Comparison of ENCODE assay signal across 1 cellular context in the genomic region with DNA sequence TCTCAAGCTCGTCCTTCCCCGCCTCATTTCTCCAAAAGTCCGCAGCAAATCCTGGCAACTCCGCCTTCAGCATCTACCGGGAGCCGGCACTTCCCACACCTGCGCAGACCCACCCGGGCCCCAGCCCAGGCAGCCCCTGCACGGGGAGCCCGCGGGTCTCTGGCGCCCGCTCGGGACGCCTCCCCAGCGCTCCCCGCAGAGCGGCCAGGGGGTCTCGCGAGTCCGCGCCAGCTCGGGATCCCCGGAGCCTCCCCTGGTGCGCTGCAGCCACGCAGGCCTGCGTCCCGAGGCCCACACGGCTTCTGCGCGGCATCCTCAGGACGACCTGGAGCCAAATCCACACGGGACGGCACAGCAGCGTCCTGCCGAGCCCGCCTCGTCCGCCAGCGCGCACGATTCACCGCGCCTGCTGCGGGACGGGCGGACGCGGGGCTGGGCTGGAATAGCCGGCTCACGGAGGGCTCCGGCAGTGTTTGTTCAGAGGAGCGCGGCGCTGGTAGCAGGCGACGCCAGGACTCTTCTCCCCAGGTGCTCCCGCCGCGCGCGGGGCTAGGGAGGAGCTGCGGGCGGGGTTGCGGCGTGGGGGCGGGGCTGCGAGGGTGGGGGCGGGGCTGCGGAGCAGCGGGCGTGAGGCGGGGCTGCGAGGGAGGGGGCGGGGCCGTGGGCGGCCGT.
TF ChIP-seq lines count a peak whose summit lies in the region.

No MANE protein-coding gene starts in this region.

TF ChIP-seq in K562, 482 proteins besides CTCF, POLR2A, EP300 and RAD21 (continued from another document):
- TF ChIP-seq, protein P1, sequence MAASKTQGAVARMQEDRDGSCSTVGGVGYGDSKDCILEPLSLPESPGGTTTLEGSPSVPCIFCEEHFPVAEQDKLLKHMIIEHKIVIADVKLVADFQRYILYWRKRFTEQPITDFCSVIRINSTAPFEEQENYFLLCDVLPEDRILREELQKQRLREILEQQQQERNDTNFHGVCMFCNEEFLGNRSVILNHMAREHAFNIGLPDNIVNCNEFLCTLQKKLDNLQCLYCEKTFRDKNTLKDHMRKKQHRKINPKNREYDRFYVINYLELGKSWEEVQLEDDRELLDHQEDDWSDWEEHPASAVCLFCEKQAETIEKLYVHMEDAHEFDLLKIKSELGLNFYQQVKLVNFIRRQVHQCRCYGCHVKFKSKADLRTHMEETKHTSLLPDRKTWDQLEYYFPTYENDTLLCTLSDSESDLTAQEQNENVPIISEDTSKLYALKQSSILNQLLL (CRISPR knock-in tag; IDR thresholded peaks at IDR 0.05; ENCODE audit: borderline replicate concordance) = no peak
- TF ChIP-seq RBM14 (IDR thresholded peaks at IDR 0.05; ENCODE audit: borderline replicate concordance, insufficient read depth, low read depth, low read length) (no peak), GABPA (tag; conservative IDR thresholded peaks at IDR 0.05; ENCODE audit: low read depth) (no peak), STAG1 (CRISPR knock-in tag; IDR thresholded peaks at IDR 0.05; ENCODE audit: borderline replicate concordance) (no peak), SP2 (IDR thresholded peaks at IDR 0.05; ENCODE audit: extremely low read depth, low read depth, low read length, poor library complexity, severe bottlenecking) (no peak), ZNF589 (CRISPR knock-in tag; IDR thresholded peaks at IDR 0.05; ENCODE audit: low read depth) (no peak), PCBP2 (IDR thresholded peaks at IDR 0.05; ENCODE audit: low read depth, low read length, poor library complexity, severe bottlenecking) (no peak), KHSRP (IDR thresholded peaks at IDR 0.05) (no peak), CHCHD3 (CRISPR knock-in tag; IDR thresholded peaks at IDR 0.05) (no peak), TSC22D4 (tag; IDR thresholded peaks at IDR 0.05) (no peak), MAFF (IDR thresholded peaks at IDR 0.05; ENCODE audit: low read length) (no peak), ZNF253 (CRISPR knock-in tag; conservative IDR thresholded peaks at IDR 0.05) (no peak), ATF1 (CRISPR knock-in tag; IDR thresholded peaks at IDR 0.05) (no peak), ATF1 (tag; IDR thresholded peaks at IDR 0.05) (0 out of 2 replicates have a peak, but pooled peaks have one; percentile 10), ZNF197 (CRISPR knock-in tag; IDR thresholded peaks at IDR 0.05; ENCODE audit: low read depth) (no peak), NCOA2 (IDR thresholded peaks at IDR 0.05; ENCODE audit: partially characterized antibody in 2 of 2) (no peak)
- TF ChIP-seq, protein P2, sequence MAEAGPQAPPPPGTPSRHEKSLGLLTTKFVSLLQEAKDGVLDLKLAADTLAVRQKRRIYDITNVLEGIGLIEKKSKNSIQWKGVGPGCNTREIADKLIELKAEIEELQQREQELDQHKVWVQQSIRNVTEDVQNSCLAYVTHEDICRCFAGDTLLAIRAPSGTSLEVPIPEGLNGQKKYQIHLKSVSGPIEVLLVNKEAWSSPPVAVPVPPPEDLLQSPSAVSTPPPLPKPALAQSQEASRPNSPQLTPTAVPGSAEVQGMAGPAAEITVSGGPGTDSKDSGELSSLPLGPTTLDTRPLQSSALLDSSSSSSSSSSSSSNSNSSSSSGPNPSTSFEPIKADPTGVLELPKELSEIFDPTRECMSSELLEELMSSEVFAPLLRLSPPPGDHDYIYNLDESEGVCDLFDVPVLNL (CRISPR knock-in tag; IDR thresholded peaks at IDR 0.05; ENCODE audit: low read depth) = no peak
- TF ChIP-seq, protein P3, sequence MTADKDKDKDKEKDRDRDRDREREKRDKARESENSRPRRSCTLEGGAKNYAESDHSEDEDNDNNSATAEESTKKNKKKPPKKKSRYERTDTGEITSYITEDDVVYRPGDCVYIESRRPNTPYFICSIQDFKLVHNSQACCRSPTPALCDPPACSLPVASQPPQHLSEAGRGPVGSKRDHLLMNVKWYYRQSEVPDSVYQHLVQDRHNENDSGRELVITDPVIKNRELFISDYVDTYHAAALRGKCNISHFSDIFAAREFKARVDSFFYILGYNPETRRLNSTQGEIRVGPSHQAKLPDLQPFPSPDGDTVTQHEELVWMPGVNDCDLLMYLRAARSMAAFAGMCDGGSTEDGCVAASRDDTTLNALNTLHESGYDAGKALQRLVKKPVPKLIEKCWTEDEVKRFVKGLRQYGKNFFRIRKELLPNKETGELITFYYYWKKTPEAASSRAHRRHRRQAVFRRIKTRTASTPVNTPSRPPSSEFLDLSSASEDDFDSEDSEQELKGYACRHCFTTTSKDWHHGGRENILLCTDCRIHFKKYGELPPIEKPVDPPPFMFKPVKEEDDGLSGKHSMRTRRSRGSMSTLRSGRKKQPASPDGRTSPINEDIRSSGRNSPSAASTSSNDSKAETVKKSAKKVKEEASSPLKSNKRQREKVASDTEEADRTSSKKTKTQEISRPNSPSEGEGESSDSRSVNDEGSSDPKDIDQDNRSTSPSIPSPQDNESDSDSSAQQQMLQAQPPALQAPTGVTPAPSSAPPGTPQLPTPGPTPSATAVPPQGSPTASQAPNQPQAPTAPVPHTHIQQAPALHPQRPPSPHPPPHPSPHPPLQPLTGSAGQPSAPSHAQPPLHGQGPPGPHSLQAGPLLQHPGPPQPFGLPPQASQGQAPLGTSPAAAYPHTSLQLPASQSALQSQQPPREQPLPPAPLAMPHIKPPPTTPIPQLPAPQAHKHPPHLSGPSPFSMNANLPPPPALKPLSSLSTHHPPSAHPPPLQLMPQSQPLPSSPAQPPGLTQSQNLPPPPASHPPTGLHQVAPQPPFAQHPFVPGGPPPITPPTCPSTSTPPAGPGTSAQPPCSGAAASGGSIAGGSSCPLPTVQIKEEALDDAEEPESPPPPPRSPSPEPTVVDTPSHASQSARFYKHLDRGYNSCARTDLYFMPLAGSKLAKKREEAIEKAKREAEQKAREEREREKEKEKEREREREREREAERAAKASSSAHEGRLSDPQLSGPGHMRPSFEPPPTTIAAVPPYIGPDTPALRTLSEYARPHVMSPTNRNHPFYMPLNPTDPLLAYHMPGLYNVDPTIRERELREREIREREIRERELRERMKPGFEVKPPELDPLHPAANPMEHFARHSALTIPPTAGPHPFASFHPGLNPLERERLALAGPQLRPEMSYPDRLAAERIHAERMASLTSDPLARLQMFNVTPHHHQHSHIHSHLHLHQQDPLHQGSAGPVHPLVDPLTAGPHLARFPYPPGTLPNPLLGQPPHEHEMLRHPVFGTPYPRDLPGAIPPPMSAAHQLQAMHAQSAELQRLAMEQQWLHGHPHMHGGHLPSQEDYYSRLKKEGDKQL (CRISPR knock-in tag; IDR thresholded peaks at IDR 0.05; ENCODE audit: borderline replicate concordance) = no peak
